ENCODE assay signal across 17 cellular contexts in genomic region chr2:10190737-10191532, GRCh38.
DNase-seq lines count a peak whose midpoint lies in the region; ATAC-seq, FAIRE-seq and TF ChIP-seq lines count a peak whose summit lies in the region.
"Had no signal": no experiment of that assay in that cellular context is flagged by ENCODE, and none has a peak within 500 bp of the region (broad histone marks: within the 10 kb centered on the region; RNA-seq: fewer than 3 reads in every experiment).

No MANE protein-coding gene starts in this region.

- no peak overlapping the region for H3K4me3 Mint-ChIP-seq in effector memory CD8-positive, alpha-beta T cell
- no peak overlapping the region for H3K4me3 Mint-ChIP-seq in naive thymus-derived CD8-positive, alpha-beta T cell
- H3K4me3 Mint-ChIP-seq: HFFc6 had no signal

- H3K27me3 Mint-ChIP-seq in effector memory CD8-positive, alpha-beta T cell: no peaks in the 10 kb centered on the region
- no peaks in the 10 kb centered on the region for H3K27me3 Mint-ChIP-seq in naive thymus-derived CD8-positive, alpha-beta T cell

- H3K9me3 Mint-ChIP-seq in effector memory CD8-positive, alpha-beta T cell: peaks cover 8 to 16% of the 10 kb centered on the region in 2 donors
- peaks cover 0 to 17% (median 0%) of the 10 kb centered on the region in 9 donors for H3K9me3 Mint-ChIP-seq in naive thymus-derived CD8-positive, alpha-beta T cell
- H3K9me3 Mint-ChIP-seq: HFFc6 had no signal

- H3K79me2 ChIP-seq in osteoblast (ENCODE audit: insufficient read depth, low read length): no peaks in the 10 kb centered on the region

- WGBS in A549 (ENCODE audit: missing lambda C conversion rate): 79% methylated on average over 10 of the region's 10 CpGs

- no peak for TF ChIP-seq POLR2A in A549 (IDR thresholded peaks at IDR 0.05; ENCODE audit: low read length)
- TF ChIP-seq POLR2A in GM12891 (IDR thresholded peaks at IDR 0.05; ENCODE audit: low read depth, low read length): no peak
- no peak for TF ChIP-seq POLR2A in erythroblast (IDR thresholded peaks at IDR 0.05; ENCODE audit: low read length)

- no peaks in the 10 kb centered on the region for H4K20me1 ChIP-seq in osteoblast (ENCODE audit: insufficient read depth, low read length)

- TF ChIP-seq CTCF in A549 (IDR thresholded peaks at IDR 0.05) (no peak), osteoblast (IDR thresholded peaks at IDR 0.05; ENCODE audit: extremely low read depth, low read depth, low read length) (no peak)

- H3K4me1 Mint-ChIP-seq in effector memory CD8-positive, alpha-beta T cell (ENCODE audit: low read depth in 2 of 2): peaks cover 2 to 9% of the 10 kb centered on the region in 2 donors
- peaks cover 0 to 6% (median under 1%) of the 10 kb centered on the region in 4 donors for H3K4me1 Mint-ChIP-seq in naive thymus-derived CD8-positive, alpha-beta T cell

- no peaks in the 10 kb centered on the region for H3K4me1 ChIP-seq in A549
- H3K4me1 ChIP-seq in osteoblast (ENCODE audit: insufficient read depth, low read length): peaks cover 8% of the 10 kb centered on the region

- no peak for ATAC-seq in A549
- no peak for ATAC-seq in effector memory CD8-positive, alpha-beta T cell (replicated peaks)
- ATAC-seq in naive thymus-derived CD8-positive, alpha-beta T cell: no peak

- CTCF ChIA-PET in A549 (lab: Yijun Ruan, JAX): interaction anchor here (1.1 kb wide), 1 partner anchor 9 kb away, joined by 3 read pairs; no protein-coding TSS in a partner anchor

- peak overlapping the region; percentile 7 to 61 for H3K27ac Mint-ChIP-seq in effector memory CD8-positive, alpha-beta T cell
- peak overlapping the region in 1 of 10 donors; percentile 57 for H3K27ac Mint-ChIP-seq in naive thymus-derived CD8-positive, alpha-beta T cell
- H3K27ac Mint-ChIP-seq: HFFc6 had no signal

- no peaks in the 10 kb centered on the region for H3K36me3 Mint-ChIP-seq in effector memory CD8-positive, alpha-beta T cell (ENCODE audit: insufficient read depth)
- no peaks in the 10 kb centered on the region for H3K36me3 Mint-ChIP-seq in naive thymus-derived CD8-positive, alpha-beta T cell

- H2AFZ ChIP-seq in osteoblast (ENCODE audit: low read length): no peak overlapping the region
- H2AFZ ChIP-seq: PC-9 had no signal

- POLR2A ChIA-PET in A549 (lab: Yijun Ruan, JAX): no interaction called here
- POLR2A ChIA-PET in naive thymus-derived CD8-positive, alpha-beta T cell (lab: Charles Lee): no interaction called here

- H3K27me3 ChIP-seq in osteoblast (ENCODE audit: insufficient read depth, low read length): no peaks in the 10 kb centered on the region

- TF ChIP-seq EP300 in A549 (IDR thresholded peaks at IDR 0.05): no peak

- H3K9me3 ChIP-seq in A549 (no peaks in the 10 kb centered on the region), osteoblast (ENCODE audit: low read depth, low read length) (no peaks in the 10 kb centered on the region)

- peak; percentile 86 for FAIRE-seq in A549 (lab: Jason Lieb, UNC)
- FAIRE-seq in GM12891 (lab: Jason Lieb, UNC): no peak

- H3K27ac ChIP-seq in A549 (no peak overlapping the region), osteoblast (ENCODE audit: low read depth, low read length) (no peak overlapping the region)
- H3K27ac ChIP-seq: C4-2B, PC-9 had no signal

- H3K4me2 ChIP-seq in A549: no peak overlapping the region
- no peak overlapping the region for H3K4me2 ChIP-seq in osteoblast (ENCODE audit: insufficient read depth, low read length)
- H3K4me2 ChIP-seq: PC-9 had no signal

- no peaks in the 10 kb centered on the region for H3K36me3 ChIP-seq in osteoblast (ENCODE audit: insufficient read depth, low read length)

- DNase-seq in A549 (ENCODE audit: low read depth in 1 of 2, low spot score in 1 of 2) (no peak), GM12891 (ENCODE audit: insufficient read length, low spot score) (no peak), osteoblast (ENCODE audit: insufficient read length, low spot score, missing footprints) (peak; percentile 63), NAMALWA (ENCODE audit: low spot score) (no peak), erythroblast (lab: John Stamatoyannopoulos, UW) (no peak), NCI-H82 (lab: John Stamatoyannopoulos, UW) (no peak)
- DNase-seq in effector memory CD8-positive, alpha-beta T cell: no peak
- DNase-seq in naive thymus-derived CD8-positive, alpha-beta T cell: no peak
- DNase-seq: DMS79, HFFc6, KG1, NCI-H1417 treated with DMSO at 0.1 percent for 48 hours, NCI-H187 treated with DMSO at 0.1 percent for 48 hours, NCI-H226, NCI-H524, PC-9 had no signal

- H3K4me3 ChIP-seq in A549 (no peak overlapping the region), osteoblast (ENCODE audit: insufficient read depth, low read length) (no peak overlapping the region)
- H3K4me3 ChIP-seq: PC-9 had no signal

- no peak for TF ChIP-seq RAD21 in A549 (conservative IDR thresholded peaks at IDR 0.05 in 1 of 2, IDR thresholded peaks at IDR 0.05 in 1 of 2)

TF ChIP-seq in A549, 52 proteins besides CTCF, POLR2A, EP300 and RAD21:
- TF ChIP-seq NFE2L2 (conservative IDR thresholded peaks at IDR 0.05; ENCODE audit: low read length) (no peak), FOSB (CRISPR knock-in tag; IDR thresholded peaks at IDR 0.05) (no peak), ESRRA (IDR thresholded peaks at IDR 0.05; ENCODE audit: borderline replicate concordance, low read length) (no peak), BHLHE40 (IDR thresholded peaks at IDR 0.05; ENCODE audit: low read depth, low read length) (no peak), CBX2 (IDR thresholded peaks at IDR 0.05; ENCODE audit: borderline replicate concordance, low read depth) (no peak), ATOH8 (CRISPR knock-in tag; IDR thresholded peaks at IDR 0.05; ENCODE audit: low read depth) (no peak), RFX5 (IDR thresholded peaks at IDR 0.05) (no peak), CHD4 (IDR thresholded peaks at IDR 0.05; ENCODE audit: borderline replicate concordance) (no peak), KDM5A (IDR thresholded peaks at IDR 0.05) (no peak), CHD2 (IDR thresholded peaks at IDR 0.05; ENCODE audit: low read length, partially characterized antibody) (no peak)

TF ChIP-seq in GM12891, 5 proteins besides CTCF, POLR2A, EP300 and RAD21:
- TF ChIP-seq TAF1 (IDR thresholded peaks at IDR 0.05; ENCODE audit: low read depth, low read length) (no peak), POLR2AphosphoS5 (IDR thresholded peaks at IDR 0.05; ENCODE audit: low read depth, low read length) (no peak), POU2F2 (IDR thresholded peaks at IDR 0.05; ENCODE audit: low read depth, low read length) (no peak), PAX5 (IDR thresholded peaks at IDR 0.05; ENCODE audit: insufficient read depth, low read length, severe bottlenecking) (no peak), SPI1 (IDR thresholded peaks at IDR 0.05; ENCODE audit: low read depth, low read length) (peak; percentile 38; the same call in 1 of the 2 replicates)
